Comparison of ENCODE assay signal across 10 cellular contexts in genomic region chr15:59741274-59741906, GRCh38.
A peak's percentile ranks its signal among the peaks of the same experiment; 100 is the strongest.
DNase-seq lines count a peak whose midpoint lies in the region; ATAC-seq and TF ChIP-seq lines count a peak whose summit lies in the region.
"Had no signal": no experiment of that assay in that cellular context is flagged by ENCODE, and none has a peak within 500 bp of the region (broad histone marks: within the 10 kb centered on the region; RNA-seq: fewer than 3 reads in every experiment).

No MANE protein-coding gene starts in this region.

- no peak for ATAC-seq in GM18870 (IDR thresholded peaks at IDR 0.05; ENCODE audit: unreplicated experiment)

- no peak overlapping the region for H3K27ac ChIP-seq in 22Rv1

- DNase-seq in HCEC 1CT (peak; percentile 24), NCI-H69 (lab: John Stamatoyannopoulos, UW) (peak; percentile 97), fibroblast of gingiva (ENCODE audit: low read depth) (peak; percentile 5), AML-193 (lab: John Stamatoyannopoulos, UW) (no peak), NCI-H187 treated with DMSO at 0.1 percent for 48 hours (lab: John Stamatoyannopoulos, UW) (no peak)
- no peak for DNase-seq in stimulated activated CD4-positive, alpha-beta T cell treated with anti-CD3 and anti-CD28 coated beads, Interleukin-4, amount 100 ng/mL, for 4 hours
- DNase-seq: GF-D8, naive B cell had no signal

- TF ChIP-seq CTCF in 22Rv1 (IDR thresholded peaks at IDR 0.05): peak; percentile 35

Comparison
In these comparisons a context has a peak if more than half of its experiments do, and no peak if none do; other contexts are left out.
1. DNase-seq: peak in HCEC 1CT (single experiment), NCI-H69 (single experiment) and fibroblast of gingiva (single experiment); none in AML-193 (0 of 2), stimulated activated CD4-positive, alpha-beta T cell treated with anti-CD3 and anti-CD28 coated beads, Interleukin-4, amount 100 ng/mL, for 4 hours (0 of 2) and NCI-H187 treated with DMSO at 0.1 percent for 48 hours (single experiment).